9 cellular contexts compared by ENCODE assay signal in genomic region chr4:158895797-158896442, GRCh38.
DNase-seq lines count a peak whose midpoint lies in the region; ATAC-seq and TF ChIP-seq lines count a peak whose summit lies in the region.
"Had no signal": no experiment of that assay in that cellular context is flagged by ENCODE, and none has a peak within 500 bp of the region (broad histone marks: within the 10 kb centered on the region; RNA-seq: fewer than 3 reads in every experiment).

No MANE protein-coding gene starts in this region.

- H3K36me3 Mint-ChIP-seq in effector memory CD8-positive, alpha-beta T cell (ENCODE audit: insufficient read depth), result peaks cover 9% of the 10 kb centered on the region
- H3K36me3 Mint-ChIP-seq in activated T-helper 1 cell treated with anti-CD3 and anti-CD28 coated beads, Interleukin-12 subunit alpha, Interleukin-12 subunit beta, Interleukin-2, Interleukin-4 antibody, amounts not matched to agents 30 ng/mL and 10 ng/mL and 1 ng/mL, durations not matched to agents 14 hours and 24 hours and 36 hours (ENCODE audit: low read depth), result peaks cover 43% of the 10 kb centered on the region

- peaks cover 22 to 32% of the 10 kb centered on the region in 2 donors for H3K4me1 Mint-ChIP-seq in effector memory CD8-positive, alpha-beta T cell (ENCODE audit: low read depth in 2 of 2)
- H3K4me1 Mint-ChIP-seq in activated T-helper 1 cell treated with anti-CD3 and anti-CD28 coated beads, Interleukin-12 subunit alpha, Interleukin-12 subunit beta, Interleukin-2, Interleukin-4 antibody, amounts not matched to agents 30 ng/mL and 10 ng/mL and 1 ng/mL, durations not matched to agents 14 hours and 24 hours and 36 hours (ENCODE audit: low read depth), result peaks cover 25% of the 10 kb centered on the region
- H3K4me1 Mint-ChIP-seq: activated naive CD8-positive, alpha-beta T cell treated with anti-CD3 and anti-CD28 coated beads, Interleukin-2, amount 10 ng/mL, durations not matched to agents 7 days and 5 days had no signal

- TF ChIP-seq POLR2A in vagina (IDR thresholded peaks at IDR 0.05), result no peak

- no peaks in the 10 kb centered on the region for H3K27me3 Mint-ChIP-seq in effector memory CD8-positive, alpha-beta T cell
- H3K27me3 Mint-ChIP-seq in activated T-helper 1 cell treated with anti-CD3 and anti-CD28 coated beads, Interleukin-12 subunit alpha, Interleukin-12 subunit beta, Interleukin-2, Interleukin-4 antibody, amounts not matched to agents 30 ng/mL and 10 ng/mL and 1 ng/mL, durations not matched to agents 14 hours and 24 hours and 36 hours (ENCODE audit: insufficient read depth), result no peaks in the 10 kb centered on the region
- H3K27me3 Mint-ChIP-seq: activated naive CD8-positive, alpha-beta T cell treated with anti-CD3 and anti-CD28 coated beads, Interleukin-2, amount 10 ng/mL, durations not matched to agents 7 days and 5 days had no signal

- peak overlapping the region; percentile 97 for H3K27ac Mint-ChIP-seq in effector memory CD8-positive, alpha-beta T cell
- no peak overlapping the region for H3K27ac Mint-ChIP-seq in activated T-helper 1 cell treated with anti-CD3 and anti-CD28 coated beads, Interleukin-12 subunit alpha, Interleukin-12 subunit beta, Interleukin-2, Interleukin-4 antibody, amounts not matched to agents 30 ng/mL and 10 ng/mL and 1 ng/mL, durations not matched to agents 14 hours and 24 hours and 36 hours
- H3K27ac Mint-ChIP-seq: activated naive CD8-positive, alpha-beta T cell treated with anti-CD3 and anti-CD28 coated beads, Interleukin-2, amount 10 ng/mL, durations not matched to agents 7 days and 5 days had no signal

- H3K4me1 ChIP-seq in vagina, result no peaks in the 10 kb centered on the region

- H3K9me3 ChIP-seq in vagina, result no peaks in the 10 kb centered on the region

- no peaks in the 10 kb centered on the region for H3K27me3 ChIP-seq in vagina

- no peaks in the 10 kb centered on the region for H3K9me3 Mint-ChIP-seq in effector memory CD8-positive, alpha-beta T cell
- H3K9me3 Mint-ChIP-seq in activated T-helper 1 cell treated with anti-CD3 and anti-CD28 coated beads, Interleukin-12 subunit alpha, Interleukin-12 subunit beta, Interleukin-2, Interleukin-4 antibody, amounts not matched to agents 30 ng/mL and 10 ng/mL and 1 ng/mL, durations not matched to agents 14 hours and 24 hours and 36 hours, result peaks cover 16% of the 10 kb centered on the region

- ATAC-seq in effector memory CD8-positive, alpha-beta T cell (replicated peaks), result peak; percentile 58
- no peak for ATAC-seq in HG03439 (IDR thresholded peaks at IDR 0.05; ENCODE audit: unreplicated experiment)

- H3K4me3 Mint-ChIP-seq in effector memory CD8-positive, alpha-beta T cell, result peak overlapping the region; percentile 25 to 66
- no peak overlapping the region for H3K4me3 Mint-ChIP-seq in activated T-helper 1 cell treated with anti-CD3 and anti-CD28 coated beads, Interleukin-12 subunit alpha, Interleukin-12 subunit beta, Interleukin-2, Interleukin-4 antibody, amounts not matched to agents 30 ng/mL and 10 ng/mL and 1 ng/mL, durations not matched to agents 14 hours and 24 hours and 36 hours
- H3K4me3 Mint-ChIP-seq: activated naive CD8-positive, alpha-beta T cell treated with anti-CD3 and anti-CD28 coated beads, Interleukin-2, amount 10 ng/mL, durations not matched to agents 7 days and 5 days had no signal

- no peak for TF ChIP-seq CTCF in vagina (IDR thresholded peaks at IDR 0.05)

- DNase-seq in DMS 273 (lab: John Stamatoyannopoulos, UW; ENCODE audit: unreplicated experiment) (peak; percentile 58), NAMALWA (ENCODE audit: low spot score) (peak; percentile 54), occipital lobe (lab: John Stamatoyannopoulos, UW) (peak; percentile 41), AG08396 (ENCODE audit: low spot score) (no peak), vagina (ENCODE audit: extremely low spot score in 2 of 2) (no peak)
- peak; percentile 15 to 27 (median 20) for DNase-seq in effector memory CD8-positive, alpha-beta T cell
- no peak for DNase-seq in activated T-helper 1 cell treated with anti-CD3 and anti-CD28 coated beads, Interleukin-12 subunit alpha, Interleukin-12 subunit beta, Interleukin-2, Interleukin-4 antibody, amounts not matched to agents 30 ng/mL and 10 ng/mL and 1 ng/mL, durations not matched to agents 14 hours and 24 hours and 36 hours (ENCODE audit: low spot score)
- DNase-seq: activated naive CD8-positive, alpha-beta T cell treated with anti-CD3 and anti-CD28 coated beads, Interleukin-2, amount 10 ng/mL, durations not matched to agents 7 days and 5 days had no signal

- peaks cover 0 to 12% of the 10 kb centered on the region in 2 donors for H3K36me3 ChIP-seq in vagina

- intact Hi-C loops in vagina (cut with DNase I), result no loop called here
- intact Hi-C loops in activated T-helper 1 cell treated with anti-CD3 and anti-CD28 coated beads, Interleukin-12 subunit alpha, Interleukin-12 subunit beta, Interleukin-2, Interleukin-4 antibody, amounts not matched to agents 30 ng/mL and 10 ng/mL and 1 ng/mL, durations not matched to agents 14 hours and 24 hours and 36 hours (cut with micrococcal nuclease), result no loop called here

- H3K4me3 ChIP-seq in vagina, result no peak overlapping the region

- no peak overlapping the region for H3K27ac ChIP-seq in vagina

Comparison
In these comparisons a context has a peak if more than half of its experiments do, and no peak if none do; other contexts are left out.
1. DNase-seq: peak in DMS 273 (single experiment), NAMALWA (single experiment), effector memory CD8-positive, alpha-beta T cell (3 of 3) and occipital lobe (single experiment); none in AG08396 (single experiment), vagina (0 of 2) and activated T-helper 1 cell treated with anti-CD3 and anti-CD28 coated beads, Interleukin-12 subunit alpha, Interleukin-12 subunit beta, Interleukin-2, Interleukin-4 antibody, amounts not matched to agents 30 ng/mL and 10 ng/mL and 1 ng/mL, durations not matched to agents 14 hours and 24 hours and 36 hours (single experiment).